25 cellular contexts compared by ENCODE assay signal in the genomic region with DNA sequence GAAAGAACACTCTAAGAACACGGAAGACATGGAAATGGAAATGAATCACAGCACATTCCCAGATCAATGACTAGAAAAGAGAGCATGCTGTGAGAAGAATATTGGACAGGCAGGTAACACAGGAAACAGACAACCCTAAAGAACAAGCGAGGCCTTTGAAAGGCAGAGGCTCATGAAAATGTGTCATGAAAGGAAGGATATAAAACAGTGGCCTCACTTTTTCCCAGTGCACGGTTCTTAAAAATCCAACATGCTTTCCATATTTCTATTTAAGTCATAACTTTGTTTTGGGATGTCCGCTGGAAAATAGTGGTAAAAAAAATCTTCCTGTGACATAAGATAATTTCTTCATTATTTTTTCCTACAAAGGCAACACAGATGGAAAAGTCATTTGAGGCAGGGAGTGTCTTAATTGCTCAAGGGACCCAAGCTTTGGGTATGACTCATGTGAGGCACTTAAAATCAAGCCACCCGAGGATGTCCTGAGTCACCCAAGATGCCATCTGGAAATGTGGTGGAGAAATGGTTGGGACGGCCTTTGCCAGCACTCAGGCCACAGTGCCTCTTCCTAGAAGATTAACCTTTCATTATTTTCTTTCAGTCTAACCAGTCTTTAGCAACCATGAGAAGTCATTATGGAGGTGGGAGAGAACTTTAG. TPM values are rescaled to one million over a fixed set of nuclear protein-coding genes. Genes with fewer than 3 reads are reported as not detected.
DNase-seq lines count a peak whose midpoint lies in the region; ATAC-seq, FAIRE-seq and TF ChIP-seq lines count a peak whose summit lies in the region.
"Had no signal": no experiment of that assay in that cellular context is flagged by ENCODE, and none has a peak within 500 bp of the region (broad histone marks: within the 10 kb centered on the region; RNA-seq: fewer than 3 reads in every experiment).

No MANE protein-coding gene starts in this region.

- no peak for TF ChIP-seq CTCF in NB4 (IDR thresholded peaks at IDR 0.05; ENCODE audit: low read depth, low read length)

- FAIRE-seq in urothelium cell line (lab: Jason Lieb, UNC): no peak

- no peak for DNase-seq in Right ventricle myocardium superior
- no peak for DNase-seq in cardiac septum (ENCODE audit: low spot score)
- DNase-seq in NB4 (ENCODE audit: low read depth): peak; percentile 44
- peak; percentile 76 for DNase-seq in islet precursor cell
- peak; percentile 53 for DNase-seq in urothelium cell line (ENCODE audit: low spot score)
- no peak for DNase-seq in activated naive CD4-positive, alpha-beta T cell (lab: John Stamatoyannopoulos, UW)
- no peak for DNase-seq in NCI-H82 treated with DMSO at 0.1 percent for 48 hours (lab: John Stamatoyannopoulos, UW; ENCODE audit: unreplicated experiment)
- no peak for DNase-seq in NCI-H345 (lab: John Stamatoyannopoulos, UW)
- DNase-seq: activated CD4-positive, CD25-positive, alpha-beta regulatory T cell; activated CD8-positive, alpha-beta memory T cell treated with anti-CD3 and anti-CD28 coated beads, Interleukin-2, amount 10 ng/mL, durations not matched to agents 7 days and 5 days; adrenal gland; caudate nucleus; CD8-positive, alpha-beta memory T cell; dorsolateral prefrontal cortex; EL; head of caudate nucleus; naive thymus-derived CD8-positive, alpha-beta T cell; NCI-H1092; NCI-H2107; NCI-H524; ovary; transverse colon had no signal

- ATAC-seq in Right ventricle myocardium superior (ENCODE audit: poor library complexity): peak; percentile 81
- ATAC-seq: activated CD8-positive, alpha-beta memory T cell treated with anti-CD3 and anti-CD28 coated beads, Interleukin-2, amount 10 ng/mL, durations not matched to agents 7 days and 5 days; activated T-helper 17 cell treated with anti-CD3 and anti-CD28 coated beads, Interleukin-2, amount 50 U/mL, for 72 hours; naive thymus-derived CD8-positive, alpha-beta T cell had no signal

- no peak overlapping the region for H3K4me3 ChIP-seq in NB4 (ENCODE audit: low read depth, low read length)
- H3K4me3 ChIP-seq: adrenal gland, dorsolateral prefrontal cortex, lung, ovary, transverse colon had no signal

- TF ChIP-seq POLR2A in NB4 (IDR thresholded peaks at IDR 0.05; ENCODE audit: extremely low read depth, insufficient read length): no peak

- intact Hi-C loops in Right ventricle myocardium superior (cut with DNase I): no loop called here
- intact Hi-C loops in cardiac septum (cut with DNase I): no loop called here

RNA-seq across cellular contexts. Expression of gene ITIH5, which starts 17.0 kb away (rescaled TPM):
- total RNA-seq in Right ventricle myocardium superior: 8.5 TPM
- 8.4 TPM for total RNA-seq in cardiac septum
- total RNA-seq: activated CD8-positive, alpha-beta memory T cell treated with anti-CD3 and anti-CD28 coated beads, Interleukin-2, amount 10 ng/mL, durations not matched to agents 7 days and 5 days; CD8-positive, alpha-beta memory T cell; naive thymus-derived CD8-positive, alpha-beta T cell; T-helper 2 cell treated with Interferon-gamma antibody and Interleukin-4, amounts not matched to agents 100 ng/mL and 5 ng/mL, for 36 hours had no signal

RNA-seq across cellular contexts. Expression of gene ITIH2, which starts 53.3 kb away (rescaled TPM):
- total RNA-seq in Right ventricle myocardium superior (not detected), cardiac septum (not detected)
- total RNA-seq: activated CD8-positive, alpha-beta memory T cell treated with anti-CD3 and anti-CD28 coated beads, Interleukin-2, amount 10 ng/mL, durations not matched to agents 7 days and 5 days; activated T-helper 17 cell treated with anti-CD3 and anti-CD28 coated beads, Interleukin-2, amount 50 U/mL, for 72 hours; CD8-positive, alpha-beta memory T cell; naive thymus-derived CD8-positive, alpha-beta T cell; T-helper 2 cell treated with Interferon-gamma antibody and Interleukin-4, amounts not matched to agents 100 ng/mL and 5 ng/mL, for 36 hours; transverse colon had no signal

Comparison
In these comparisons a context has a peak if more than half of its experiments do, and no peak if none do; other contexts are left out.
1. DNase-seq: peak in NB4 (single experiment), islet precursor cell (single experiment) and urothelium cell line (single experiment); none in Right ventricle myocardium superior (single experiment), cardiac septum (single experiment), activated naive CD4-positive, alpha-beta T cell (0 of 4), NCI-H82 treated with DMSO at 0.1 percent for 48 hours (single experiment) and NCI-H345 (single experiment).